1 cellular context compared by ENCODE assay signal in the genomic region with DNA sequence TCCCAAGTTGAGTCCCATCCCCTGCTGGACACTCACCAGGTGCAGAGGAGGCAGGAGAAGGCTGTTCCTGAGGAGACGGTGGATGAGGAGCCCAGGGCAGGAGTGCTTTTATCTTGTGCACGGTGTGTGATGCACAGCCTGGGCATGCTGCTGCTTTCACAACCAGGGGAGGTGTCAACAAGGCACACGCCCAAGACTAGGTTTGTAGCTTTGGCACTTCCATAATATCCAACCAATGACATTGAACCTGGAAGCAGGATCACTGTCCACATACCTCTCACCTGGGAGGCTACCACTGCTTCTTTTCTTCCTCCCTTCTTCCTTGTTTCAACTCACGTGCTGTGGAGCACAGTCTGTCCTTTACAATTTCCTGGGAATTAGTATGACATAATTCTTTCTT.
TF ChIP-seq lines count a peak whose summit lies in the region.

A gene with protein sequence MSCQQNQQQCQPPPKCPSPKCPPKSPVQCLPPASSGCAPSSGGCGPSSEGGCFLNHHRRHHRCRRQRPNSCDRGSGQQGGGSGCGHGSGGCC (minus strand): TSS at position 84 of the 400 bp plus-strand sequence. CDS start 580 bp downstream, outside the sequence.

TF ChIP-seq in IMR-90, 13 proteins besides CTCF, POLR2A, EP300 and RAD21:
- no peak for TF ChIP-seq SMC3 (IDR thresholded peaks at IDR 0.05; ENCODE audit: low read depth, low read length)
- TF ChIP-seq NFE2L2 (IDR thresholded peaks at IDR 0.05; ENCODE audit: low read depth, low read length) = no peak
- TF ChIP-seq CEBPB (IDR thresholded peaks at IDR 0.05; ENCODE audit: low read depth, low read length) = no peak
- no peak for TF ChIP-seq ELK1 (IDR thresholded peaks at IDR 0.05; ENCODE audit: borderline replicate concordance, low read depth, low read length)
- no peak for TF ChIP-seq RCOR1 (IDR thresholded peaks at IDR 0.05; ENCODE audit: insufficient replicate concordance, low read length)
- no peak for TF ChIP-seq RFX5 (IDR thresholded peaks at IDR 0.05; ENCODE audit: low read depth, low read length)
- no peak for TF ChIP-seq FOS (IDR thresholded peaks at IDR 0.05; ENCODE audit: low read depth, low read length)
